8 cellular contexts compared by ENCODE assay signal in the genomic region with DNA sequence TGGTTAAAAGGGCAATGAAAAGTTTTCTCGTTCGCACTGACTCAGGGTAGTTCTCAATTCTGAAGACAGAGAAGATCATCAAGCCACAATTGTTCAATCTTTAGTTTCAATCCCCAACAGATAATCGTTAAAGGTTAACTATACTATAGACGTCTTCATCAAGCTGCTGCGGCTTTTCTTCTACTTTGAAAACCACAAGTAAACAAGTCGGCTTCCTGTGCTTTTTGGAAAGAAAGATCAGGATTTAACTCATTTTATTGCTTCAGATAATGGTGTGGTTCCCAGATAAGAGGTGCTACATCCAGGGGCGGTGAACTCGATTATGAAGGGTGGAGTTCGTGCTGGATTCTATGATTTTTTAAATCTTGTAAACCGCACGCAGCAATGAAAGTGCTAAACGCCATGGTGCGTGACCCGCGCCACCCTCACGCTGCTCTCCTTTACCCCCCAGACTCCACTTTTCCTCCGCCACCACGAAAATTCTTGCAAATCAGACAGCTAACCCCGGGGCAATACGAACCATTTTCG. TPM values are rescaled to one million over a fixed set of nuclear protein-coding genes. Genes with fewer than 3 reads are reported as not detected.
DNase-seq lines count a peak whose midpoint lies in the region; ATAC-seq and TF ChIP-seq lines count a peak whose summit lies in the region.

No MANE protein-coding gene starts in this region.

- TF ChIP-seq CTCF in foreskin fibroblast (IDR thresholded peaks at IDR 0.05; ENCODE audit: low read depth, low read length) (no peak), sigmoid colon (IDR thresholded peaks at IDR 0.05) (no peak)

- intact Hi-C loops in sigmoid colon (cut with DNase I) = loop anchor here (10.0 kb wide), 1 partner anchor 329 kb away; no protein-coding TSS in a partner anchor

- H3K36me3 ChIP-seq in SK-N-MC (ENCODE audit: insufficient read depth, low read length) (peaks cover 21% of the 10 kb centered on the region), sigmoid colon (no peaks in the 10 kb centered on the region)

- WGBS in sigmoid colon, 2 donors = 1% methylated on average over 21 of the region's 21 CpGs

- H3K9ac ChIP-seq in SK-N-MC (ENCODE audit: insufficient read length) = peak overlapping the region; percentile 98

- H3K4me1 ChIP-seq in sigmoid colon = peaks cover 0 to 23% (median 21%) of the 10 kb centered on the region in 4 donors

- TF ChIP-seq EP300 in sigmoid colon (IDR thresholded peaks at IDR 0.05) = no peak

- H3K4me3 ChIP-seq in SK-N-MC = peak overlapping the region; percentile 98
- H3K4me3 ChIP-seq in foreskin fibroblast (ENCODE audit: low read depth in 1 of 2, low read length in 2 of 2) = peak overlapping the region; percentile 76 to 79
- peak overlapping the region; percentile 41 to 59 (median 50) for H3K4me3 ChIP-seq in sigmoid colon

- H3K27ac ChIP-seq in SK-N-MC (peak overlapping the region; percentile 98), sigmoid colon (peak overlapping the region in 1 of 4 donors; percentile 38)

- DNase-seq in CMK (ENCODE audit: low read depth) (peak; percentile 33), GM19240 (ENCODE audit: insufficient read length, low spot score) (peak; percentile 22), SK-N-MC (ENCODE audit: low read depth, low spot score) (peak; percentile 28), foreskin fibroblast (peak in 1 of 2 donors; percentile 6), sigmoid colon (no peak), COLO829 (ENCODE audit: low spot score) (no peak), Ammon's horn (ENCODE audit: low spot score) (no peak)

- H3K27me3 ChIP-seq in sigmoid colon = peaks cover 7 to 65% (median 36%) of the 10 kb centered on the region in 3 donors

- no peak for TF ChIP-seq POLR2A in sigmoid colon (IDR thresholded peaks at IDR 0.05)

- ATAC-seq in HG03280 (IDR thresholded peaks at IDR 0.05; ENCODE audit: unreplicated experiment) = peak; percentile 44

- no peaks in the 10 kb centered on the region for H3K9me3 ChIP-seq in SK-N-MC (ENCODE audit: low read depth, low read length)
- no peaks in the 10 kb centered on the region for H3K9me3 ChIP-seq in sigmoid colon

RNA-seq across cellular contexts. Expression of gene CDCA7, which starts 0.5 kb away (rescaled TPM):
- 1 to 10 TPM in 1 of 4 donors, under 1 TPM in 2, not detected in 1; 0.33 to 1.7 (median 0.41) TPM for total RNA-seq in sigmoid colon
- 10 to 100 TPM in 2 of 3 donors, 1 to 10 TPM in 1; 6.0 to 22.7 (median 13.4) TPM for polyA plus RNA-seq in sigmoid colon

Comparison
In these comparisons a context has a peak if more than half of its experiments do, and no peak if none do; other contexts are left out.
1. DNase-seq: peak in CMK (single experiment), GM19240 (single experiment) and SK-N-MC (single experiment); none in sigmoid colon (single experiment), COLO829 (single experiment) and Ammon's horn (single experiment).
2. Peak in every context shown above with its lines, with median percentiles within 50 percentile points of each other: H3K4me3 ChIP-seq.